Comparison of ENCODE assay signal across 8 cellular contexts in genomic region chr5:124748687-124749594, GRCh38. TPM values are rescaled to one million over a fixed set of nuclear protein-coding genes. Genes with fewer than 3 reads are reported as not detected.
DNase-seq lines count a peak whose midpoint lies in the region; ATAC-seq and TF ChIP-seq lines count a peak whose summit lies in the region.

No MANE protein-coding gene starts in this region.

- H3K27me3 Mint-ChIP-seq in activated CD4-positive, alpha-beta T cell treated with anti-CD3 and anti-CD28 coated beads, Interleukin-2, amount 10 ng/mL, durations not matched to agents 24 days and 14 days: peaks cover 42% of the 10 kb centered on the region

- H3K4me3 ChIP-seq in H7 (ENCODE audit: insufficient read depth, low read depth, low read length) (peak overlapping the region; percentile 77), RWPE2 (ENCODE audit: severe bottlenecking) (peak overlapping the region; percentile 36)

- H3K27me3 ChIP-seq in H7 (ENCODE audit: control insufficient read depth, insufficient read depth, low read length): no peaks in the 10 kb centered on the region
- H3K27me3 ChIP-seq in RWPE2 (ENCODE audit: insufficient read depth, poor library complexity, severe bottlenecking): peaks cover 9% of the 10 kb centered on the region
- no peaks in the 10 kb centered on the region for H3K27me3 ChIP-seq in layer of hippocampus (ENCODE audit: control insufficient read depth, insufficient read depth, low read length)

- peaks cover 14% of the 10 kb centered on the region for H3K4me1 ChIP-seq in RWPE2 (ENCODE audit: insufficient read depth, poor library complexity, severe bottlenecking)

- no peaks in the 10 kb centered on the region for H3K9me3 ChIP-seq in RWPE2 (ENCODE audit: severe bottlenecking)

- peak; percentile 55 for DNase-seq in activated CD4-positive, alpha-beta T cell treated with anti-CD3 and anti-CD28 coated beads, Interleukin-2, amount 10 ng/mL, durations not matched to agents 24 days and 14 days
- DNase-seq in activated CD4-positive, alpha-beta T cell treated with anti-CD3 and anti-CD28 coated beads, Interleukin-2, amount 50 U/mL, for 48 hours: no peak
- peak; percentile 81 for DNase-seq in H7
- DNase-seq in Kasumi-1 (lab: John Stamatoyannopoulos, UW): peak; percentile 97 to 99
- DNase-seq in RWPE2 (ENCODE audit: low spot score): no peak
- peak; percentile 95 to 97 for DNase-seq in dermis microvascular lymphatic vessel endothelial cell (ENCODE audit: low read depth in 2 of 2)
- DNase-seq in stimulated activated naive CD8-positive, alpha-beta T cell treated with anti-CD3 and anti-CD28 coated beads, Interleukin-15, Interleukin-2, amounts not matched to agents 100 U/mL and 50 U/mL, for 24 hours: peak; percentile 21

- H3K27ac ChIP-seq in RWPE2 (ENCODE audit: poor library complexity, severe bottlenecking): peak overlapping the region; percentile 41
- H3K27ac ChIP-seq in layer of hippocampus (ENCODE audit: low read depth, low read length): peak overlapping the region; percentile 89

- peak; percentile 86 for ATAC-seq in RWPE2 (ENCODE audit: low read depth)
- ATAC-seq in stimulated activated naive CD8-positive, alpha-beta T cell treated with anti-CD3 and anti-CD28 coated beads, Interleukin-15, Interleukin-2, amounts not matched to agents 100 U/mL and 50 U/mL, for 24 hours: peak; percentile 70

- no peaks in the 10 kb centered on the region for H3K36me3 Mint-ChIP-seq in activated CD4-positive, alpha-beta T cell treated with anti-CD3 and anti-CD28 coated beads, Interleukin-2, amount 10 ng/mL, durations not matched to agents 24 days and 14 days (ENCODE audit: low read depth)

- no peak overlapping the region for H3K27ac Mint-ChIP-seq in activated CD4-positive, alpha-beta T cell treated with anti-CD3 and anti-CD28 coated beads, Interleukin-2, amount 10 ng/mL, durations not matched to agents 24 days and 14 days

- peaks cover 7% of the 10 kb centered on the region for H3K4me1 Mint-ChIP-seq in activated CD4-positive, alpha-beta T cell treated with anti-CD3 and anti-CD28 coated beads, Interleukin-2, amount 10 ng/mL, durations not matched to agents 24 days and 14 days

- H3K9me3 Mint-ChIP-seq in activated CD4-positive, alpha-beta T cell treated with anti-CD3 and anti-CD28 coated beads, Interleukin-2, amount 10 ng/mL, durations not matched to agents 24 days and 14 days: no peaks in the 10 kb centered on the region

- TF ChIP-seq CTCF in RWPE2 (IDR thresholded peaks at IDR 0.05; ENCODE audit: poor library complexity, severe bottlenecking): no peak

- H3K4me3 Mint-ChIP-seq in activated CD4-positive, alpha-beta T cell treated with anti-CD3 and anti-CD28 coated beads, Interleukin-2, amount 10 ng/mL, durations not matched to agents 24 days and 14 days: peak overlapping the region; percentile 50

- intact Hi-C loops in activated CD4-positive, alpha-beta T cell treated with anti-CD3 and anti-CD28 coated beads, Interleukin-2, amount 10 ng/mL, durations not matched to agents 24 days and 14 days (cut with micrococcal nuclease): no loop called here

- H3K36me3 ChIP-seq in H7 (replicated peaks; ENCODE audit: control insufficient read depth, insufficient read depth, low read length) (no peaks in the 10 kb centered on the region), RWPE2 (ENCODE audit: low read depth) (no peaks in the 10 kb centered on the region)

RNA-seq across cellular contexts. Expression of gene ZNF608, which starts 2.5 kb away (rescaled TPM):
- total RNA-seq in activated CD4-positive, alpha-beta T cell treated with anti-CD3 and anti-CD28 coated beads, Interleukin-2, amount 10 ng/mL, durations not matched to agents 24 days and 14 days: not detected in 2 replicates
- total RNA-seq in H7 (2014; rRNA removed; shearing (Covaris generic)): 58.7 and 61.6 TPM in 2 replicates
- 6.6 and 10.9 TPM in 2 replicates for total RNA-seq in dermis microvascular lymphatic vessel endothelial cell

Comparison
In these comparisons a context has a peak if more than half of its experiments do, and no peak if none do; other contexts are left out.
1. DNase-seq: peak in activated CD4-positive, alpha-beta T cell treated with anti-CD3 and anti-CD28 coated beads, Interleukin-2, amount 10 ng/mL, durations not matched to agents 24 days and 14 days (single experiment), H7 (single experiment), Kasumi-1 (2 of 2), dermis microvascular lymphatic vessel endothelial cell (2 of 2) and stimulated activated naive CD8-positive, alpha-beta T cell treated with anti-CD3 and anti-CD28 coated beads, Interleukin-15, Interleukin-2, amounts not matched to agents 100 U/mL and 50 U/mL, for 24 hours (single experiment); none in activated CD4-positive, alpha-beta T cell treated with anti-CD3 and anti-CD28 coated beads, Interleukin-2, amount 50 U/mL, for 48 hours (0 of 2) and RWPE2 (single experiment).